27 cellular contexts compared by ENCODE assay signal in the genomic region with DNA sequence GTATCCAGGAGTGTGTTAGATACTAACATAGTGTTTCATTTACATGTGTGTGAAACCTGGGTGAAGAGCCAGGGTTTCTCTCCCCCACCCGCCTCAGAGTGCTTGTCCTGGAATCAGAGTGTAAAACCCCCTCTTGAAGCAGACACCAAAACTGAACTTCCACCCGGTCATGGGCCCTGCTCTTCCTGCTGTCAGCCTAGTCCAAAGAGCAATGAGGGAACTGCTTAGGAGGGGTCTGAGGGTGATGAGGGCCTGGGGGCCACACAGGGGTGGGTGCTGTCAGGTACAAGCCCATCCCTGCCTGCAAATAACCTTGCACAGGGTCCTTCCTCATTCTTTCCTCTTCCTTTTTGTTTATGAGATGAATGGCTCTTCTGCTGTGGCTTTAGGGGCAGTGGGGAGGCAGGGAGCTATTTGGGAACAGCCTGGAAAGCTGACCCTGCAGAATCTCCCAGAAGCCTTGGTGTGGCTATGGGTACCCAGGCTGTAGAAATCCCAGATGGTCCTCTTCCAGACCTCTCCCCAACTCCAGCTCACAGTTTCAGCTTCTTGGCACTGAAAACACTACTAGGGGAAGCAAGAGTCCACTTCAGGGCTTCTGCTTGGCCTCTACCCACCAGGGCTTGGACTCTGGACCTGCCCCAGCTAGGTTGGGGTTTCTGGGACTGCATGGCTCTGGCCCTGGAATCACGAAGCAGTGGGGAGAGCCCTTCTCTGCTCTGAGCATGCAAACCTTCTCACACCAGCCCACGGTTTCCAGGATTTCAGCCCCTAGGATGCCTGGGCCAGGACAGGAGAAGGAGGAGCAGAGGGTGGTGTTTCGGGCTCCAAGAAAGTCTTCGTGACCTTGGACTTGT. TPM values are rescaled to one million over a fixed set of nuclear protein-coding genes. Genes with fewer than 3 reads are reported as not detected.
"Had no signal": no experiment of that assay in that cellular context is flagged by ENCODE, and none has a peak within 500 bp of the region (broad histone marks: within the 10 kb centered on the region; RNA-seq: fewer than 3 reads in every experiment).

No MANE protein-coding gene starts in this region.

- H3K36me3 Mint-ChIP-seq: T-cell had no signal

- H3K27ac Mint-ChIP-seq: activated CD8-positive, alpha-beta T cell treated with anti-CD3 and anti-CD28 coated beads, Interleukin-2, amount 10 ng/mL, durations not matched to agents 7 days and 5 days; activated naive CD8-positive, alpha-beta T cell treated with anti-CD3 and anti-CD28 coated beads, Interleukin-2, amount 50 U/mL, for 24 hours; T-cell had no signal

- H3K9me3 Mint-ChIP-seq: activated naive CD8-positive, alpha-beta T cell treated with anti-CD3 and anti-CD28 coated beads, Interleukin-2, amount 50 U/mL, for 24 hours; dendritic cell treated with granulocyte-macrophage colony-stimulating factor and Interleukin-4, amounts not matched to agents 40 ng/mL and 50 ng/mL, for 4 days; effector memory CD8-positive, alpha-beta T cell; neural crest cell; T-cell had no signal

- H3K27ac ChIP-seq: foreskin keratinocyte, ovary, testis, VCaP had no signal

- H3K4me3 ChIP-seq: lung, ovary, stomach, testis, upper lobe of right lung had no signal

- H3K9me3 ChIP-seq: ovary, stomach, testis, upper lobe of right lung had no signal

- H3K36me3 ChIP-seq: ovary, upper lobe of right lung had no signal

- ATAC-seq: activated CD8-positive, alpha-beta T cell treated with anti-CD3 and anti-CD28 coated beads, Interleukin-2, amount 10 ng/mL, durations not matched to agents 7 days and 5 days; activated naive CD8-positive, alpha-beta T cell treated with anti-CD3 and anti-CD28 coated beads, Interleukin-2, amount 50 U/mL, for 24 hours; effector memory CD8-positive, alpha-beta T cell; foreskin keratinocyte; sciatic nerve; T-cell had no signal

- FAIRE-seq: astrocyte, bronchial epithelial cell had no signal

- H3K4me3 Mint-ChIP-seq: activated CD8-positive, alpha-beta T cell treated with anti-CD3 and anti-CD28 coated beads, Interleukin-2, amount 10 ng/mL, durations not matched to agents 7 days and 5 days; activated naive CD8-positive, alpha-beta T cell treated with anti-CD3 and anti-CD28 coated beads, Interleukin-2, amount 50 U/mL, for 24 hours; dendritic cell treated with granulocyte-macrophage colony-stimulating factor and Interleukin-4, amounts not matched to agents 40 ng/mL and 50 ng/mL, for 4 days; effector memory CD8-positive, alpha-beta T cell; neural crest cell; T-cell had no signal

- H3K27me3 ChIP-seq: foreskin keratinocyte, ovary, stomach, testis, upper lobe of right lung had no signal

- H3K4me1 ChIP-seq: foreskin keratinocyte, testis had no signal

- DNase-seq: activated CD4-positive, alpha-beta T cell treated with anti-CD3 and anti-CD28 coated beads for 48 hours; activated CD8-positive, alpha-beta memory T cell treated with anti-CD3 and anti-CD28 coated beads, Interleukin-2, amount 50 U/mL, for 4 hours; activated CD8-positive, alpha-beta T cell treated with anti-CD3 and anti-CD28 coated beads, Interleukin-2, amount 10 ng/mL, durations not matched to agents 7 days and 5 days; activated gamma-delta T cell treated with Interleukin-2 at 50 U/mL for 16 hours; activated naive CD8-positive, alpha-beta T cell treated with anti-CD3 and anti-CD28 coated beads, Interleukin-2, amount 50 U/mL, for 24 hours; activated T-cell treated with anti-CD3 and anti-CD28 coated beads, Interleukin-2, amount 50 U/mL, for 48 hours; effector memory CD8-positive, alpha-beta T cell; foreskin keratinocyte; glutamatergic neuron; hypothalamus; midbrain; ovary; stimulated activated CD4-positive, alpha-beta T cell treated with anti-CD3 and anti-CD28 coated beads, Interleukin-1b, Interleukin-23, amount 100 ng/mL, for 48 hours; stomach; T-cell; testis; upper lobe of right lung had no signal

RNA-seq across cellular contexts. Expression of gene MAJIN, which starts 16.3 kb away (rescaled TPM):
- total RNA-seq: activated CD8-positive, alpha-beta T cell treated with anti-CD3 and anti-CD28 coated beads, Interleukin-2, amount 10 ng/mL, durations not matched to agents 7 days and 5 days; astrocyte; bronchial epithelial cell; cerebellum; neural crest cell; pulmonary artery endothelial cell; sciatic nerve; stomach; upper lobe of right lung had no signal
- polyA plus RNA-seq: foreskin keratinocyte, ovary had no signal

RNA-seq across cellular contexts. Expression of gene GPHA2, which starts 52.5 kb away (rescaled TPM):
- total RNA-seq: activated CD8-positive, alpha-beta T cell treated with anti-CD3 and anti-CD28 coated beads, Interleukin-2, amount 10 ng/mL, durations not matched to agents 7 days and 5 days; astrocyte; bronchial epithelial cell; cerebellum; foreskin keratinocyte; kidney epithelial cell; lung; neural crest cell; pulmonary artery endothelial cell; sciatic nerve; stomach; upper lobe of right lung had no signal
